Comparison of ENCODE assay signal across 25 cellular contexts in the genomic region with DNA sequence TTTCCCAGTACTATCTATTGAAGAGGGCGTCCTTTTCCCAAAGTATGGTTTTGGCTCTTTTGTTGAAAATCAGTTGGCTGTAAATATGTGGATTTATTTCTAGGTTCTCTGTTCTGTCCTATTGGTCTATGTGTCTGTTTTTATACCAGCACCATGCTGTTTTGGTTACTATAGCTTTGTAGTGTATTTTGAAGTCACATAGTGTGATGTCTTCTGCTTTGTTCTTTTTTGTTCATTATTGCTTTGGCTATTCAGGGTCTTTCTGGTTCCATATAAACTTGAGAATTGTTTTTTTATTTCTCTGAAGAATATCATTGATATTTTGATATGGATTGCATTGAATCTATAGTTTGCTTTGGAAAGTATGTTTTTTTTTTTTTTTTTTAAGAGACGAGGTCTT.
"Had no signal": no experiment of that assay in that cellular context is flagged by ENCODE, and none has a peak within 500 bp of the region (broad histone marks: within the 10 kb centered on the region; RNA-seq: fewer than 3 reads in every experiment).

No MANE protein-coding gene starts in this region.

- H3K27ac ChIP-seq: body of pancreas, cardiac muscle cell, coronary artery had no signal

- H3K36me3 ChIP-seq: cardiac muscle cell had no signal

- ATAC-seq: activated naive CD4-positive, alpha-beta T cell treated with anti-CD3 and anti-CD28 coated beads, Interleukin-2, amount 50 U/mL, for 72 hours; activated T-cell treated with anti-CD3 and anti-CD28 coated beads, Interleukin-2, amount 50 U/mL, for 72 hours; body of pancreas; esophagus mucosa had no signal

- DNase-seq: activated CD4-positive, alpha-beta memory T cell treated with anti-CD3 and anti-CD28 coated beads, Interleukin-2, amount 10 ng/mL, durations not matched to agents 7 days and 5 days; activated CD4-positive, alpha-beta T cell treated with anti-CD3 and anti-CD28 coated beads for 1 hour; activated CD4-positive, alpha-beta T cell treated with anti-CD3 and anti-CD28 coated beads for 4 hours; activated CD4-positive, alpha-beta T cell treated with anti-CD3 and anti-CD28 coated beads, Interleukin-2, amount 10 ng/mL, durations not matched to agents 7 days and 5 days; activated CD4-positive, alpha-beta T cell treated with anti-CD3 and anti-CD28 coated beads, Interleukin-2, amount 50 U/mL, for 4 hours; activated CD8-positive, alpha-beta memory T cell treated with anti-CD3 and anti-CD28 coated beads, Interleukin-2, amount 50 U/mL, for 48 hours; activated gamma-delta T cell; activated naive CD4-positive, alpha-beta T cell; activated naive CD4-positive, alpha-beta T cell treated with anti-CD3 and anti-CD28 coated beads, Interleukin-2, amount 10 ng/mL, durations not matched to agents 7 days and 5 days; activated naive CD8-positive, alpha-beta T cell treated with anti-CD3 and anti-CD28 coated beads, Interleukin-2, amount 10 ng/mL, durations not matched to agents 7 days and 5 days; activated T-cell treated with anti-CD3 and anti-CD28 coated beads for 4 hours; activated T-cell treated with anti-CD3 and anti-CD28 coated beads, Interleukin-2, amount 50 U/mL, for 24 hours; activated T-cell treated with anti-CD3 and anti-CD28 coated beads, Interleukin-2, amount 50 U/mL, for 72 hours; amniotic stem cell; anterior cingulate cortex; body of pancreas; dorsolateral prefrontal cortex; effector memory CD4-positive, alpha-beta T cell; endodermal cell; head of caudate nucleus; T-helper 2 cell had no signal

- H3K27me3 ChIP-seq: body of pancreas, cardiac muscle cell, dorsolateral prefrontal cortex had no signal

- H3K4me3 ChIP-seq: body of pancreas, cardiac muscle cell, coronary artery, dorsolateral prefrontal cortex had no signal
